8 cellular contexts compared by ENCODE assay signal in the genomic region with DNA sequence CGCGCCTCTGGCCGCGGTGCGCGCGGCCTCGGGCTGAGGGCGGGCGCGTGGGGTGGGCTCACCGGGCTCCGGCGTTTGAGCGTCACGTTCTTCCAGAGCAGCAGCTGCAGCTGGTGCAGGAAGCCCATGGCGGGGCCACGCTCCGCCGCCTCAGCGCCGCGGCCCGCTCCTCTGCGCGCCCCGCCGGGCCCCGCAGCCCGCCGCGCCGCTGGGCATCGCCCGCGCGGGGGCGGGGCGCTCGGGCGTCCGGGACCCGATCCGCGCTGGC. TPM values are rescaled to one million over a fixed set of nuclear protein-coding genes. Genes with fewer than 3 reads are reported as not detected.
DNase-seq lines count a peak whose midpoint lies in the region; ATAC-seq and TF ChIP-seq lines count a peak whose summit lies in the region.

A gene with protein sequence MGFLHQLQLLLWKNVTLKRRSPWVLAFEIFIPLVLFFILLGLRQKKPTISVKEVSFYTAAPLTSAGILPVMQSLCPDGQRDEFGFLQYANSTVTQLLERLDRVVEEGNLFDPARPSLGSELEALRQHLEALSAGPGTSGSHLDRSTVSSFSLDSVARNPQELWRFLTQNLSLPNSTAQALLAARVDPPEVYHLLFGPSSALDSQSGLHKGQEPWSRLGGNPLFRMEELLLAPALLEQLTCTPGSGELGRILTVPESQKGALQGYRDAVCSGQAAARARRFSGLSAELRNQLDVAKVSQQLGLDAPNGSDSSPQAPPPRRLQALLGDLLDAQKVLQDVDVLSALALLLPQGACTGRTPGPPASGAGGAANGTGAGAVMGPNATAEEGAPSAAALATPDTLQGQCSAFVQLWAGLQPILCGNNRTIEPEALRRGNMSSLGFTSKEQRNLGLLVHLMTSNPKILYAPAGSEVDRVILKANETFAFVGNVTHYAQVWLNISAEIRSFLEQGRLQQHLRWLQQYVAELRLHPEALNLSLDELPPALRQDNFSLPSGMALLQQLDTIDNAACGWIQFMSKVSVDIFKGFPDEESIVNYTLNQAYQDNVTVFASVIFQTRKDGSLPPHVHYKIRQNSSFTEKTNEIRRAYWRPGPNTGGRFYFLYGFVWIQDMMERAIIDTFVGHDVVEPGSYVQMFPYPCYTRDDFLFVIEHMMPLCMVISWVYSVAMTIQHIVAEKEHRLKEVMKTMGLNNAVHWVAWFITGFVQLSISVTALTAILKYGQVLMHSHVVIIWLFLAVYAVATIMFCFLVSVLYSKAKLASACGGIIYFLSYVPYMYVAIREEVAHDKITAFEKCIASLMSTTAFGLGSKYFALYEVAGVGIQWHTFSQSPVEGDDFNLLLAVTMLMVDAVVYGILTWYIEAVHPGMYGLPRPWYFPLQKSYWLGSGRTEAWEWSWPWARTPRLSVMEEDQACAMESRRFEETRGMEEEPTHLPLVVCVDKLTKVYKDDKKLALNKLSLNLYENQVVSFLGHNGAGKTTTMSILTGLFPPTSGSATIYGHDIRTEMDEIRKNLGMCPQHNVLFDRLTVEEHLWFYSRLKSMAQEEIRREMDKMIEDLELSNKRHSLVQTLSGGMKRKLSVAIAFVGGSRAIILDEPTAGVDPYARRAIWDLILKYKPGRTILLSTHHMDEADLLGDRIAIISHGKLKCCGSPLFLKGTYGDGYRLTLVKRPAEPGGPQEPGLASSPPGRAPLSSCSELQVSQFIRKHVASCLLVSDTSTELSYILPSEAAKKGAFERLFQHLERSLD (N-terminal part only) (minus strand): TSS at position 225 of the 268 bp plus-strand sequence. CDS start 97 bp downstream, at position 128.

- H3K27ac ChIP-seq in RWPE1 = peak within 1 kb of the TSS; percentile 81
- H3K27ac ChIP-seq in esophagus muscularis mucosa (replicated peaks in 1 of 4) = peak within 1 kb of the TSS; percentile 59 to 68 (median 67)

- H3K9me3 ChIP-seq in esophagus muscularis mucosa = no peaks in the 10 kb centered on the region

- CTCF ChIA-PET in RWPE1 (lab: Yijun Ruan, JAX) = interaction anchor here (0.6 to 4.7 kb wide), 12 partner anchors 8 to 234 kb away, joined by 3 to 44 read pairs (median 14); partner anchors contain the start of genes PAXX and SAPCD2

- peak within 1 kb of the TSS; percentile 84 for H3K4me3 Mint-ChIP-seq in neural crest cell

- TF ChIP-seq CTCF in RWPE1 (conservative IDR thresholded peaks at IDR 0.05; ENCODE audit: low read depth) (no peak), esophagus muscularis mucosa (IDR thresholded peaks at IDR 0.05) (no peak), neural crest cell (conservative IDR thresholded peaks at IDR 0.05) (no peak)

- peak; percentile 57 for DNase-seq in ELR (ENCODE audit: low read depth)
- no peak for DNase-seq in RWPE1 (ENCODE audit: low spot score)
- DNase-seq in esophagus muscularis mucosa (ENCODE audit: extremely low spot score) = no peak
- DNase-seq in neural crest cell (ENCODE audit: low read depth, low spot score) = no peak
- DNase-seq in erythroblast (lab: John Stamatoyannopoulos, UW) = no peak

- H3K36me3 ChIP-seq in esophagus muscularis mucosa = peaks cover 0 to 7% (median 0%) of the 10 kb centered on the region in 4 donors

- no peaks in the 10 kb centered on the region for H3K9me3 Mint-ChIP-seq in neural crest cell

- H3K4me3 ChIP-seq in esophagus muscularis mucosa = peak within 1 kb of the TSS; percentile 61 to 66 (median 62)

- peaks cover 24 to 46% (median 40%) of the 10 kb centered on the region in 4 donors for H3K4me1 ChIP-seq in esophagus muscularis mucosa

- no peaks in the 10 kb centered on the region for H3K27me3 ChIP-seq in esophagus muscularis mucosa

- TF ChIP-seq EP300 in esophagus muscularis mucosa (IDR thresholded peaks at IDR 0.05) = no peak

- POLR2A ChIA-PET in RWPE1 (lab: Yijun Ruan, JAX; ENCODE audit: low non-redundant PET) = no interaction called here

- intact Hi-C loops in esophagus muscularis mucosa (cut with DNase I) = no loop called here

- TF ChIP-seq POLR2A in esophagus muscularis mucosa (IDR thresholded peaks at IDR 0.05; ENCODE audit: low read depth) (no peak), erythroblast (IDR thresholded peaks at IDR 0.05; ENCODE audit: low read length) (no peak)

- no peaks in the 10 kb centered on the region for H3K27me3 Mint-ChIP-seq in neural crest cell (ENCODE audit: low read depth)

- no CpG with 5 or more reads among the region's 45 CpGs for WGBS in esophagus muscularis mucosa

- no peaks in the 10 kb centered on the region for H3K36me3 Mint-ChIP-seq in neural crest cell (ENCODE audit: low read depth)

- ATAC-seq in HG03442 (IDR thresholded peaks at IDR 0.05; ENCODE audit: unreplicated experiment) (no peak), HG03432 (IDR thresholded peaks at IDR 0.05; ENCODE audit: unreplicated experiment) (no peak), HG03175 (IDR thresholded peaks at IDR 0.05; ENCODE audit: unreplicated experiment) (no peak)

- H3K4me1 Mint-ChIP-seq in neural crest cell = peaks cover 12% of the 10 kb centered on the region

- no peak within 1 kb of the TSS for H3K27ac Mint-ChIP-seq in neural crest cell (ENCODE audit: unreplicated experiment)

RNA-seq across cellular contexts. Expression of the gene that starts here (rescaled TPM):
- 10 to 100 TPM; 17.4 to 30.9 (median 21.6) TPM for total RNA-seq in esophagus muscularis mucosa
- total RNA-seq in neural crest cell = 31.7 and 37.1 TPM in 2 replicates
